8 cellular contexts compared by ENCODE assay signal in genomic region chr1:15847893-15848142, GRCh38. TPM values are rescaled to one million over a fixed set of nuclear protein-coding genes. Genes with fewer than 3 reads are reported as not detected.
A peak's percentile ranks its signal among the peaks of the same experiment; 100 is the strongest.
DNase-seq lines count a peak whose midpoint lies in the region; ATAC-seq and TF ChIP-seq lines count a peak whose summit lies in the region.

No MANE protein-coding gene starts in this region.

- H3K36me3 ChIP-seq in ascending aorta (no peaks in the 10 kb centered on the region), lower lobe of right lung (no peaks in the 10 kb centered on the region), transverse colon (no peaks in the 10 kb centered on the region)

- H3K4me3 ChIP-seq in ascending aorta (peak overlapping the region; percentile 98 to 100), lower lobe of right lung (peak overlapping the region; percentile 79), transverse colon (peak overlapping the region; percentile 50 to 98 (median 75))

- TF ChIP-seq CTCF in ascending aorta (IDR thresholded peaks at IDR 0.05) (no peak), lower lobe of right lung (IDR thresholded peaks at IDR 0.05) (no peak), transverse colon (IDR thresholded peaks at IDR 0.05) (no peak)

- TF ChIP-seq EP300 in transverse colon (IDR thresholded peaks at IDR 0.05; ENCODE audit: low read depth): no peak

- peaks cover 9 to 42% of the 10 kb centered on the region in 2 donors for H3K4me1 ChIP-seq in ascending aorta
- H3K4me1 ChIP-seq in lower lobe of right lung: peaks cover 44% of the 10 kb centered on the region
- peaks cover 8 to 61% (median 36%) of the 10 kb centered on the region in 4 donors for H3K4me1 ChIP-seq in transverse colon

- in situ Hi-C loops in transverse colon (cut with MboI; ENCODE audit: low pct_ligation_motif_present in 1 of 4, low pct_unique_long_range_greater_than_20kb in 1 of 4, low sequenced_read_pairs in 3 of 4): no loop called here

- H3K27ac ChIP-seq in ascending aorta (peak overlapping the region; percentile 96 to 99), lower lobe of right lung (peak overlapping the region; percentile 99), transverse colon (peak overlapping the region; percentile 94 to 99 (median 98))

- no peaks in the 10 kb centered on the region for H3K27me3 Mint-ChIP-seq in activated T-cell treated with anti-CD3 and anti-CD28 coated beads, Interleukin-2, amount 50 U/mL, for 4 hours (ENCODE audit: low read depth)

- H3K36me3 Mint-ChIP-seq in activated T-cell treated with anti-CD3 and anti-CD28 coated beads, Interleukin-2, amount 50 U/mL, for 4 hours (ENCODE audit: insufficient read depth): peaks cover 4% of the 10 kb centered on the region

- ATAC-seq in activated T-cell treated with anti-CD3 and anti-CD28 coated beads, Interleukin-2, amount 50 U/mL, for 4 hours: no peak
- no peak for ATAC-seq in lower lobe of right lung

- H3K27me3 ChIP-seq in ascending aorta (no peaks in the 10 kb centered on the region), lower lobe of right lung (ENCODE audit: low read depth) (no peaks in the 10 kb centered on the region), transverse colon (no peaks in the 10 kb centered on the region)

- H3K9me3 Mint-ChIP-seq in activated T-cell treated with anti-CD3 and anti-CD28 coated beads, Interleukin-2, amount 50 U/mL, for 4 hours: no peaks in the 10 kb centered on the region

- H3K4me3 Mint-ChIP-seq in activated T-cell treated with anti-CD3 and anti-CD28 coated beads, Interleukin-2, amount 50 U/mL, for 4 hours: peak overlapping the region; percentile 89

- H3K4me1 Mint-ChIP-seq in activated T-cell treated with anti-CD3 and anti-CD28 coated beads, Interleukin-2, amount 50 U/mL, for 4 hours (ENCODE audit: low read depth): peaks cover 50% of the 10 kb centered on the region

- WGBS in transverse colon (ENCODE audit: low coverage in 1 of 2), 2 donors: 1% methylated on average over 23 of the region's 34 CpGs; no CpG with 5 or more reads in 1 of the 2 donors

- intact Hi-C loops in ascending aorta (cut with DNase I): loop anchor here (1.0 to 5.0 kb wide), 2 partner anchors 12 to 51 kb away; no protein-coding TSS in a partner anchor
- intact Hi-C loops in lower lobe of right lung (cut with DNase I): no loop called here
- intact Hi-C loops in transverse colon (cut with DNase I; ENCODE audit: low total_unique reads): no loop called here

- no peaks in the 10 kb centered on the region for H3K9me3 ChIP-seq in ascending aorta
- no peaks in the 10 kb centered on the region for H3K9me3 ChIP-seq in lower lobe of right lung
- H3K9me3 ChIP-seq in transverse colon: no peaks in the 10 kb centered on the region

- no peak for TF ChIP-seq POLR2A in transverse colon (IDR thresholded peaks at IDR 0.05)

- no peak for DNase-seq in activated T-cell treated with anti-CD3 and anti-CD28 coated beads, Interleukin-2, amount 50 U/mL, for 4 hours
- DNase-seq in activated T-cell treated with anti-CD3 and anti-CD28 coated beads, Interleukin-2, amount 50 U/mL, for 1 hour: no peak
- no peak for DNase-seq in ascending aorta (ENCODE audit: low spot score in 2 of 2)
- DNase-seq in lower lobe of right lung: no peak
- DNase-seq in transverse colon: no peak
- no peak for DNase-seq in midbrain (lab: John Stamatoyannopoulos, UW)
- DNase-seq in inferior parietal cortex (ENCODE audit: extremely low spot score): no peak
- DNase-seq in NCI-H226: no peak

RNA-seq across cellular contexts. Expression of gene SPEN, which starts 0.3 kb away (rescaled TPM):
- total RNA-seq in activated T-cell treated with anti-CD3 and anti-CD28 coated beads, Interleukin-2, amount 50 U/mL, for 4 hours: 10 to 100 TPM; 80.4 to 85.2 (median 82.1) TPM
- total RNA-seq in ascending aorta (53.9 TPM), lower lobe of right lung (54.7 TPM), transverse colon (10 to 100 TPM; 28.4 to 81.9 (median 42.6) TPM)

RNA-seq across cellular contexts. Expression of gene UQCRHL, which starts 40.4 kb away (rescaled TPM):
- 1 to 10 TPM; 1.2 to 2.1 (median 1.7) TPM for total RNA-seq in activated T-cell treated with anti-CD3 and anti-CD28 coated beads, Interleukin-2, amount 50 U/mL, for 4 hours
- total RNA-seq in ascending aorta: not detected
- total RNA-seq in lower lobe of right lung: 1.1 TPM
- total RNA-seq in transverse colon: 1 to 10 TPM in 3 of 4 donors, under 1 TPM in 1; 0.75 to 3.0 (median 1.7) TPM
